In the genomic region with DNA sequence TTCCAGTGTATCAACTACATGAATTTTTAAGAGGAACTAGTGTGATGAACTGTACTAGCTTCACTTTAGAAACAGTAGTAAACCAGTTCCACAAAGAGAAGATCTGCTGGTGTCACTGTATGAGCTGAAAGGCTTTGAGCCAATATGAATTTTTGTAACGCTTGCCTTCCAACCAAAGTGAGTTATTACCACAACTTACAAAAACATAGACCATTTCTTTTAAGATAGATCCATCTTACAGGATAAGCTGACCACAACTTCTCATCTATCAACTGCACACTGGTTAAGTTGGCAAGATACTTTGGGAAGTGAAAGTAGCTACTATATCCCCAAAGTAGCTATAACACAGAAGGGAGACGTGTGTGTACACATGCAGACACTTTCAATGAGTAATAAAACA, we compare ENCODE assay signal across 20 cellular contexts.
DNase-seq lines count a peak whose midpoint lies in the region; ATAC-seq and TF ChIP-seq lines count a peak whose summit lies in the region.
"Had no signal": no experiment of that assay in that cellular context is flagged by ENCODE, and none has a peak within 500 bp of the region (broad histone marks: within the 10 kb centered on the region; RNA-seq: fewer than 3 reads in every experiment).

No MANE protein-coding gene starts in this region.

- peaks cover 5% of the 10 kb centered on the region for H3K4me1 ChIP-seq in endodermal cell (ENCODE audit: control insufficient read depth, insufficient read depth, low read length)
- H3K4me1 ChIP-seq: transverse colon had no signal

- peaks cover 4% of the 10 kb centered on the region for H3K9me3 Mint-ChIP-seq in mesothelial cell of epicardium
- H3K9me3 Mint-ChIP-seq in endodermal cell = no peaks in the 10 kb centered on the region

- no peaks in the 10 kb centered on the region for H3K36me3 ChIP-seq in endodermal cell (ENCODE audit: control insufficient read depth, insufficient read depth, low read length)
- H3K36me3 ChIP-seq: transverse colon, WERI-Rb-1 had no signal

- DNase-seq in SIG-M5 (lab: John Stamatoyannopoulos, UW) (peak; percentile 1), mesothelial cell of epicardium (ENCODE audit: low spot score in 2 of 2, unreplicated experiment in 2 of 2) (no peak), DMS79 treated with DMSO at 0.1 percent for 48 hours (lab: John Stamatoyannopoulos, UW) (no peak), endodermal cell (no peak)
- DNase-seq in activated CD8-positive, alpha-beta memory T cell treated with anti-CD3 and anti-CD28 coated beads, Interleukin-2, amount 50 U/mL, for 4 hours = no peak
- no peak for DNase-seq in NK-92 treated with Interleukin-12 subunit alpha and Interleukin-12 subunit beta, amount 100 ng/mL, for 24 hours (lab: John Stamatoyannopoulos, UW)
- DNase-seq: DMS53, GM23248, islet precursor cell, mucosa of descending colon, NCI-H1930, NCI-H82, transverse colon, WERI-Rb-1 had no signal

- TF ChIP-seq CTCF in mesothelial cell of epicardium (IDR thresholded peaks at IDR 0.05; ENCODE audit: unreplicated experiment) = no peak
- TF ChIP-seq CTCF in endodermal cell (conservative IDR thresholded peaks at IDR 0.05) = no peak

- H3K4me1 Mint-ChIP-seq in mesothelial cell of epicardium = peaks cover 21% of the 10 kb centered on the region
- H3K4me1 Mint-ChIP-seq in endodermal cell = peaks cover 13% of the 10 kb centered on the region
- H3K4me1 Mint-ChIP-seq: central memory CD8-positive, alpha-beta T cell had no signal

- H3K4me3 ChIP-seq in endodermal cell (ENCODE audit: low read length) = no peak overlapping the region
- H3K4me3 ChIP-seq: GM23248, mucosa of descending colon, transverse colon had no signal

- H3K27me3 Mint-ChIP-seq in mesothelial cell of epicardium (ENCODE audit: low read depth) (no peaks in the 10 kb centered on the region), endodermal cell (ENCODE audit: insufficient read depth) (no peaks in the 10 kb centered on the region)
- H3K27me3 Mint-ChIP-seq: activated naive CD8-positive, alpha-beta T cell; central memory CD8-positive, alpha-beta T cell; progenitor cell of endocrine pancreas had no signal

- WGBS in endodermal cell (ENCODE audit: insufficient coverage in 1 of 2, insufficient read length in 1 of 2), 2 experiments = 88 to 100% methylated on average over 1 to 2 of the region's 2 CpGs

- H3K9ac ChIP-seq in endodermal cell (ENCODE audit: extremely low read depth, low read length, poor library complexity, severe bottlenecking) = no peak overlapping the region
- H3K9ac ChIP-seq: GM23248 had no signal

- no peak overlapping the region for H3K27ac ChIP-seq in endodermal cell (ENCODE audit: low read depth, low read length)
- H3K27ac ChIP-seq: GM23248, HL-60, transverse colon, WERI-Rb-1 had no signal

- H3K4me3 Mint-ChIP-seq in mesothelial cell of epicardium (no peak overlapping the region), endodermal cell (no peak overlapping the region)
- H3K4me3 Mint-ChIP-seq: activated naive CD8-positive, alpha-beta T cell; central memory CD8-positive, alpha-beta T cell had no signal

- H3K27me3 ChIP-seq in endodermal cell (ENCODE audit: control insufficient read depth, insufficient read depth, low read length, poor library complexity, severe bottlenecking) = no peaks in the 10 kb centered on the region
- H3K27me3 ChIP-seq: transverse colon had no signal

- H3K36me3 Mint-ChIP-seq in mesothelial cell of epicardium (no peaks in the 10 kb centered on the region), endodermal cell (ENCODE audit: low read depth) (no peaks in the 10 kb centered on the region)
- H3K36me3 Mint-ChIP-seq: activated naive CD8-positive, alpha-beta T cell had no signal

- H3K27ac Mint-ChIP-seq in mesothelial cell of epicardium (peak overlapping the region; percentile 15), endodermal cell (no peak overlapping the region)
- H3K27ac Mint-ChIP-seq: activated naive CD8-positive, alpha-beta T cell; progenitor cell of endocrine pancreas had no signal

- ATAC-seq in GM18499 (IDR thresholded peaks at IDR 0.05; ENCODE audit: insufficient read depth, unreplicated experiment) (peak; percentile 45), HG03565 (IDR thresholded peaks at IDR 0.05; ENCODE audit: unreplicated experiment) (peak; percentile 51)
- ATAC-seq: mucosa of descending colon had no signal

- H3K9me3 ChIP-seq in endodermal cell (ENCODE audit: control insufficient read depth, low read length) = no peaks in the 10 kb centered on the region
- H3K9me3 ChIP-seq: mucosa of descending colon, transverse colon had no signal
